In genomic region chr3:11077466-11077865, GRCh38 we compare ENCODE assay signal across 16 cellular contexts.
DNase-seq lines count a peak whose midpoint lies in the region; ATAC-seq and TF ChIP-seq lines count a peak whose summit lies in the region.
"Had no signal": no experiment of that assay in that cellular context is flagged by ENCODE, and none has a peak within 500 bp of the region (broad histone marks: within the 10 kb centered on the region; RNA-seq: fewer than 3 reads in every experiment).

No MANE protein-coding gene starts in this region.

- ATAC-seq in IMR-90 (ENCODE audit: low read depth): peak; percentile 24; the same call in 1 of the 2 replicates
- ATAC-seq in GM21723 (IDR thresholded peaks at IDR 0.05; ENCODE audit: unreplicated experiment): no peak
- ATAC-seq in omental fat pad (ENCODE audit: low FRiP score): no peak
- ATAC-seq: activated T-cell treated with anti-CD3 and anti-CD28 coated beads, Interleukin-2, amount 50 U/mL, for 72 hours; gastrocnemius medialis; psoas muscle had no signal

- no TSS peak for BruUV-seq in IMR-90 (replicated peaks; lab: Mats Ljungman, UMichigan)

- DNase-seq in AG20443 (ENCODE audit: low spot score): peak; percentile 57
- DNase-seq in IMR-90: peak; percentile 75
- peak; percentile 63 for DNase-seq in adipocyte (ENCODE audit: low read depth)
- peak; percentile 32 for DNase-seq in kidney tubule cell (ENCODE audit: low spot score)
- DNase-seq in stimulated activated CD4-positive, alpha-beta T cell treated with anti-CD3 and anti-CD28 coated beads, Interleukin-4, amount 100 ng/mL, for 4 hours: no peak
- DNase-seq in omental fat pad (ENCODE audit: low spot score): no peak
- no peak for DNase-seq in effector CD4-positive, alpha-beta T cell
- DNase-seq: activated T-cell treated with anti-CD3 and anti-CD28 coated beads, Interleukin-2, amount 50 U/mL, for 72 hours; anterior cingulate cortex; C1 segment of cervical spinal cord; gastrocnemius medialis; NCI-H1694; psoas muscle; RPMI8226; stimulated activated CD8-positive, alpha-beta memory T cell treated with anti-CD3 and anti-CD28 coated beads, Interleukin-4, amount 100 ng/mL, for 48 hours had no signal

- no peak for TF ChIP-seq RAD21 in IMR-90 (IDR thresholded peaks at IDR 0.05; ENCODE audit: low read length)

- intact Hi-C loops in IMR-90 (cut with micrococcal nuclease): no loop called here

- CTCF ChIA-PET in IMR-90 (lab: Yijun Ruan, JAX): no interaction called here

- no peaks in the 10 kb centered on the region for H3K36me3 ChIP-seq in IMR-90 (ENCODE audit: control insufficient read depth, insufficient read depth, low read length)
- H3K36me3 ChIP-seq in adipocyte (ENCODE audit: control insufficient read depth, insufficient read depth, low read length, severe bottlenecking): no peaks in the 10 kb centered on the region
- H3K36me3 ChIP-seq: gastrocnemius medialis had no signal

- H2BK5ac ChIP-seq in IMR-90 (ENCODE audit: low read depth, low read length, poor library complexity, severe bottlenecking): no peak overlapping the region

- H3K56ac ChIP-seq in IMR-90 (ENCODE audit: extremely low read depth, insufficient read depth, low read length): no peak overlapping the region

- POLR2A ChIA-PET in IMR-90 (lab: Charles Lee; ENCODE audit: unreplicated experiment): no interaction called here

- dilution Hi-C loops in IMR-90 (cut with HindIII; ENCODE audit: low sequenced_read_pairs, unreplicated experiment): no loop called here

- H2AK5ac ChIP-seq in IMR-90 (ENCODE audit: low read depth, low read length): no peak overlapping the region

- no peak overlapping the region for H3K23ac ChIP-seq in IMR-90 (ENCODE audit: low read depth, low read length)

- WGBS in IMR-90 (ENCODE audit: extremely low coverage in 2 of 2, insufficient read length in 1 of 2), 2 experiments: no CpG with 5 or more reads among the region's 2 CpGs

- no peak overlapping the region for H3K27ac ChIP-seq in IMR-90 (ENCODE audit: insufficient read depth, low read length)
- H3K27ac ChIP-seq: gastrocnemius medialis, psoas muscle had no signal

- no peak overlapping the region for H4K91ac ChIP-seq in IMR-90 (ENCODE audit: insufficient read depth, low read depth, low read length)

- H3K9me1 ChIP-seq in IMR-90 (ENCODE audit: insufficient read depth, low read length): no peaks in the 10 kb centered on the region; the same call in 1 of the 2 replicates

- no peak overlapping the region for H3K18ac ChIP-seq in IMR-90 (ENCODE audit: low read depth, low read length)

- TF ChIP-seq CTCF in IMR-90 (conservative IDR thresholded peaks at IDR 0.05; ENCODE audit: low read depth, low read length): no peak
- no peak for TF ChIP-seq CTCF in omental fat pad (IDR thresholded peaks at IDR 0.05)

- H4K20me1 ChIP-seq in IMR-90 (ENCODE audit: insufficient read depth, low read length): no peaks in the 10 kb centered on the region

- H2BK15ac ChIP-seq in IMR-90 (ENCODE audit: low read depth, low read length): no peak overlapping the region

- H2BK20ac ChIP-seq in IMR-90 (ENCODE audit: low read depth, low read length): no peak overlapping the region

- no peak overlapping the region for H3K4me3 ChIP-seq in IMR-90 (ENCODE audit: insufficient read depth, low read depth, low read length)
- H3K4me3 ChIP-seq in adipocyte (ENCODE audit: low read length): no peak overlapping the region
- H3K4me3 ChIP-seq: gastrocnemius medialis, psoas muscle had no signal

- no peaks in the 10 kb centered on the region for H3K4me1 ChIP-seq in IMR-90 (ENCODE audit: control insufficient read depth, insufficient read depth, low read length)
- no peaks in the 10 kb centered on the region for H3K4me1 ChIP-seq in adipocyte (ENCODE audit: control insufficient read depth, insufficient read depth, low read length)
- H3K4me1 ChIP-seq: gastrocnemius medialis, psoas muscle had no signal

- H3K9me3 ChIP-seq in IMR-90 (ENCODE audit: control insufficient read depth, insufficient read depth, low read length) (no peaks in the 10 kb centered on the region), adipocyte (ENCODE audit: control insufficient read depth, low read length) (no peaks in the 10 kb centered on the region)
- H3K9me3 ChIP-seq: gastrocnemius medialis, psoas muscle had no signal

- H2AFZ ChIP-seq in IMR-90 (replicated peaks; ENCODE audit: low read length, poor library complexity): peak overlapping the region; percentile 41

- no peak overlapping the region for H2BK120ac ChIP-seq in IMR-90 (ENCODE audit: low read depth, low read length)

- H3K27me3 ChIP-seq in IMR-90 (ENCODE audit: control insufficient read depth, insufficient read depth, low read length) (peaks cover 4% of the 10 kb centered on the region), adipocyte (replicated peaks; ENCODE audit: control insufficient read depth, insufficient read depth, low read length) (no peaks in the 10 kb centered on the region)
- H3K27me3 ChIP-seq: gastrocnemius medialis had no signal

- no peaks in the 10 kb centered on the region for H3K79me1 ChIP-seq in IMR-90 (ENCODE audit: low read depth in 1 of 2, low read length in 2 of 2)

- H2AK9ac ChIP-seq in IMR-90 (replicated peaks; ENCODE audit: low read depth, low read length, poor library complexity): no peak overlapping the region

- H3K4ac ChIP-seq in IMR-90 (ENCODE audit: low read depth, low read length): no peak overlapping the region

- in situ Hi-C loops in IMR-90 (cut with MboI; ENCODE audit: low sequenced_read_pairs): no loop called here

- H3K9ac ChIP-seq in IMR-90 (ENCODE audit: low read depth, low read length) (no peak overlapping the region), adipocyte (ENCODE audit: low read length) (no peak overlapping the region)

- no peak overlapping the region for H4K5ac ChIP-seq in IMR-90 (ENCODE audit: low read depth, low read length)

- TF ChIP-seq POLR2A in IMR-90 (IDR thresholded peaks at IDR 0.05; ENCODE audit: low read depth, low read length): no peak

- H4K8ac ChIP-seq in IMR-90 (ENCODE audit: low read depth in 2 of 2, low read length in 2 of 2): no peak overlapping the region

- H3K14ac ChIP-seq in IMR-90 (replicated peaks; ENCODE audit: low read depth, low read length): no peak overlapping the region

- no peak overlapping the region for H3K4me2 ChIP-seq in IMR-90 (ENCODE audit: low read depth, low read length)

TF ChIP-seq in IMR-90, 13 proteins besides CTCF, POLR2A, EP300 and RAD21:
- peak; percentile 72 for TF ChIP-seq CEBPB (IDR thresholded peaks at IDR 0.05; ENCODE audit: low read depth, low read length)
- no peak for TF ChIP-seq MAZ (IDR thresholded peaks at IDR 0.05; ENCODE audit: borderline replicate concordance, low read depth, low read length)
- peak; percentile 42; the same call in 1 of the 2 replicates for TF ChIP-seq NFE2L2 (IDR thresholded peaks at IDR 0.05; ENCODE audit: low read depth, low read length)
- no peak for TF ChIP-seq MAFK (IDR thresholded peaks at IDR 0.05; ENCODE audit: low read depth, low read length)
- TF ChIP-seq RCOR1 (IDR thresholded peaks at IDR 0.05; ENCODE audit: insufficient replicate concordance, low read length): no peak

Comparison
In these comparisons a context has a peak if more than half of its experiments do, and no peak if none do; other contexts are left out.
1. DNase-seq: peak in AG20443 (single experiment), IMR-90 (single experiment), adipocyte (single experiment) and kidney tubule cell (single experiment); none in stimulated activated CD4-positive, alpha-beta T cell treated with anti-CD3 and anti-CD28 coated beads, Interleukin-4, amount 100 ng/mL, for 4 hours (0 of 2), omental fat pad (single experiment) and effector CD4-positive, alpha-beta T cell (single experiment).